Comparison of ENCODE assay signal across 18 cellular contexts in genomic region chr6:161223646-161224045, GRCh38. TPM values are rescaled to one million over a fixed set of nuclear protein-coding genes. Genes with fewer than 3 reads are reported as not detected.
DNase-seq lines count a peak whose midpoint lies in the region; ATAC-seq and TF ChIP-seq lines count a peak whose summit lies in the region.
"Had no signal": no experiment of that assay in that cellular context is flagged by ENCODE, and none has a peak within 500 bp of the region (broad histone marks: within the 10 kb centered on the region; RNA-seq: fewer than 3 reads in every experiment).

No MANE protein-coding gene starts in this region.

- peaks cover 8% of the 10 kb centered on the region for H3K4me1 ChIP-seq in osteoblast (ENCODE audit: insufficient read depth, low read length)
- H3K4me1 ChIP-seq in esophagus squamous epithelium = peaks cover 0 to 33% (median 15%) of the 10 kb centered on the region in 3 donors

- no peaks in the 10 kb centered on the region for H3K27me3 Mint-ChIP-seq in T-helper 1 cell treated with Interleukin-12 subunit alpha and Interleukin-12 subunit beta and Interleukin-4 antibody, amounts not matched to agents 30 μg/mL and 1 μg/mL, for 36 hours (ENCODE audit: low read depth)
- no peaks in the 10 kb centered on the region for H3K27me3 Mint-ChIP-seq in activated T-helper 1 cell treated with anti-CD3 and anti-CD28 coated beads, Interleukin-12 subunit alpha, Interleukin-12 subunit beta, Interleukin-2, Interleukin-4 antibody, amounts not matched to agents 30 ng/mL and 10 ng/mL and 1 ng/mL, durations not matched to agents 14 hours and 24 hours and 36 hours (ENCODE audit: insufficient read depth)

- H3K4me3 Mint-ChIP-seq in T-helper 1 cell treated with Interleukin-12 subunit alpha and Interleukin-12 subunit beta and Interleukin-4 antibody, amounts not matched to agents 30 μg/mL and 1 μg/mL, for 36 hours = peak overlapping the region; percentile 25
- peak overlapping the region; percentile 29 for H3K4me3 Mint-ChIP-seq in activated T-helper 1 cell treated with anti-CD3 and anti-CD28 coated beads, Interleukin-12 subunit alpha, Interleukin-12 subunit beta, Interleukin-2, Interleukin-4 antibody, amounts not matched to agents 30 ng/mL and 10 ng/mL and 1 ng/mL, durations not matched to agents 14 hours and 24 hours and 36 hours
- no peak overlapping the region for H3K4me3 Mint-ChIP-seq in stimulated activated effector memory CD8-positive, alpha-beta T cell treated with anti-CD3 and anti-CD28 coated beads, Interleukin-12 subunit alpha, Interleukin-12 subunit beta, amount 100 ng/mL, for 72 hours
- H3K4me3 Mint-ChIP-seq: CD14-positive monocyte; CD8-positive, alpha-beta T cell had no signal

- H3K4me3 ChIP-seq in osteoblast (ENCODE audit: insufficient read depth, low read length) (no peak overlapping the region), esophagus squamous epithelium (no peak overlapping the region)
- H3K4me3 ChIP-seq: GM23248 had no signal

- H3K4me1 Mint-ChIP-seq in T-helper 1 cell treated with Interleukin-12 subunit alpha and Interleukin-12 subunit beta and Interleukin-4 antibody, amounts not matched to agents 30 μg/mL and 1 μg/mL, for 36 hours (ENCODE audit: low read depth) = peaks cover 52% of the 10 kb centered on the region
- H3K4me1 Mint-ChIP-seq in activated T-helper 1 cell treated with anti-CD3 and anti-CD28 coated beads, Interleukin-12 subunit alpha, Interleukin-12 subunit beta, Interleukin-2, Interleukin-4 antibody, amounts not matched to agents 30 ng/mL and 10 ng/mL and 1 ng/mL, durations not matched to agents 14 hours and 24 hours and 36 hours (ENCODE audit: low read depth) = peaks cover 54% of the 10 kb centered on the region
- H3K4me1 Mint-ChIP-seq in stimulated activated effector memory CD8-positive, alpha-beta T cell treated with anti-CD3 and anti-CD28 coated beads, Interleukin-12 subunit alpha, Interleukin-12 subunit beta, amount 100 ng/mL, for 72 hours = peaks cover 58% of the 10 kb centered on the region

- H2AFZ ChIP-seq in osteoblast (ENCODE audit: low read length) = no peak overlapping the region
- H2AFZ ChIP-seq: GM23248 had no signal

- ATAC-seq in esophagus mucosa = peak; percentile 24
- ATAC-seq in stimulated activated effector memory CD8-positive, alpha-beta T cell treated with anti-CD3 and anti-CD28 coated beads, Interleukin-12 subunit alpha, Interleukin-12 subunit beta, amount 100 ng/mL, for 72 hours = peak; percentile 17
- no peak for ATAC-seq in GM21528 (IDR thresholded peaks at IDR 0.05; ENCODE audit: low FRiP score, unreplicated experiment)
- ATAC-seq: CD8-positive, alpha-beta T cell; HCT116; HepG2 had no signal

- DNase-seq in T-helper 1 cell (no peak), osteoblast (ENCODE audit: insufficient read length, low spot score, missing footprints) (no peak), esophagus squamous epithelium (lab: John Stamatoyannopoulos, UW) (no peak)
- no peak for DNase-seq in activated T-helper 1 cell treated with anti-CD3 and anti-CD28 coated beads, Interleukin-12 subunit alpha, Interleukin-12 subunit beta, Interleukin-2, Interleukin-4 antibody, amounts not matched to agents 30 ng/mL and 10 ng/mL and 1 ng/mL, durations not matched to agents 14 hours and 24 hours and 36 hours (ENCODE audit: low spot score)
- no peak for DNase-seq in stimulated activated effector memory CD8-positive, alpha-beta T cell treated with anti-CD3 and anti-CD28 coated beads, Interleukin-12 subunit alpha, Interleukin-12 subunit beta, amount 100 ng/mL, for 72 hours (ENCODE audit: low spot score in 2 of 2)
- DNase-seq: CD8-positive, alpha-beta T cell; COR-L47; DMS153; DMS79 treated with DMSO at 0.1 percent for 48 hours; GDM1; GM23248 had no signal

- 79 to 84% methylated on average over 3 of the region's 3 CpGs for WGBS in esophagus squamous epithelium, 2 donors

- peak overlapping the region; percentile 42 for H3K27ac Mint-ChIP-seq in T-helper 1 cell treated with Interleukin-12 subunit alpha and Interleukin-12 subunit beta and Interleukin-4 antibody, amounts not matched to agents 30 μg/mL and 1 μg/mL, for 36 hours
- no peak overlapping the region for H3K27ac Mint-ChIP-seq in activated T-helper 1 cell treated with anti-CD3 and anti-CD28 coated beads, Interleukin-12 subunit alpha, Interleukin-12 subunit beta, Interleukin-2, Interleukin-4 antibody, amounts not matched to agents 30 ng/mL and 10 ng/mL and 1 ng/mL, durations not matched to agents 14 hours and 24 hours and 36 hours
- peak overlapping the region; percentile 20 for H3K27ac Mint-ChIP-seq in stimulated activated effector memory CD8-positive, alpha-beta T cell treated with anti-CD3 and anti-CD28 coated beads, Interleukin-12 subunit alpha, Interleukin-12 subunit beta, amount 100 ng/mL, for 72 hours
- H3K27ac Mint-ChIP-seq: CD14-positive monocyte; CD8-positive, alpha-beta T cell had no signal

- H3K36me3 ChIP-seq in osteoblast (ENCODE audit: insufficient read depth, low read length) = no peaks in the 10 kb centered on the region
- H3K36me3 ChIP-seq in esophagus squamous epithelium = peaks cover 0 to 4% (median 0%) of the 10 kb centered on the region in 3 donors

- no peak for TF ChIP-seq POLR2A in esophagus squamous epithelium (IDR thresholded peaks at IDR 0.05)

- H4K20me1 ChIP-seq in osteoblast (ENCODE audit: insufficient read depth, low read length) = no peaks in the 10 kb centered on the region

- peaks cover 3% of the 10 kb centered on the region for H3K79me2 ChIP-seq in osteoblast (ENCODE audit: insufficient read depth, low read length)

- H3K9me3 ChIP-seq in osteoblast (ENCODE audit: low read depth, low read length) (no peaks in the 10 kb centered on the region), esophagus squamous epithelium (no peaks in the 10 kb centered on the region)

- H3K36me3 Mint-ChIP-seq in T-helper 1 cell treated with Interleukin-12 subunit alpha and Interleukin-12 subunit beta and Interleukin-4 antibody, amounts not matched to agents 30 μg/mL and 1 μg/mL, for 36 hours (ENCODE audit: low read depth) = peaks cover 24% of the 10 kb centered on the region
- H3K36me3 Mint-ChIP-seq in activated T-helper 1 cell treated with anti-CD3 and anti-CD28 coated beads, Interleukin-12 subunit alpha, Interleukin-12 subunit beta, Interleukin-2, Interleukin-4 antibody, amounts not matched to agents 30 ng/mL and 10 ng/mL and 1 ng/mL, durations not matched to agents 14 hours and 24 hours and 36 hours (ENCODE audit: low read depth) = peaks cover 10% of the 10 kb centered on the region
- peaks cover 15% of the 10 kb centered on the region for H3K36me3 Mint-ChIP-seq in stimulated activated effector memory CD8-positive, alpha-beta T cell treated with anti-CD3 and anti-CD28 coated beads, Interleukin-12 subunit alpha, Interleukin-12 subunit beta, amount 100 ng/mL, for 72 hours
- H3K36me3 Mint-ChIP-seq: CD8-positive, alpha-beta T cell had no signal

- H3K9me3 Mint-ChIP-seq in T-helper 1 cell treated with Interleukin-12 subunit alpha and Interleukin-12 subunit beta and Interleukin-4 antibody, amounts not matched to agents 30 μg/mL and 1 μg/mL, for 36 hours = peaks cover 5% of the 10 kb centered on the region
- peaks cover 5% of the 10 kb centered on the region for H3K9me3 Mint-ChIP-seq in activated T-helper 1 cell treated with anti-CD3 and anti-CD28 coated beads, Interleukin-12 subunit alpha, Interleukin-12 subunit beta, Interleukin-2, Interleukin-4 antibody, amounts not matched to agents 30 ng/mL and 10 ng/mL and 1 ng/mL, durations not matched to agents 14 hours and 24 hours and 36 hours
- peaks cover 4% of the 10 kb centered on the region for H3K9me3 Mint-ChIP-seq in stimulated activated effector memory CD8-positive, alpha-beta T cell treated with anti-CD3 and anti-CD28 coated beads, Interleukin-12 subunit alpha, Interleukin-12 subunit beta, amount 100 ng/mL, for 72 hours
- H3K9me3 Mint-ChIP-seq: CD8-positive, alpha-beta T cell had no signal

- H3K27ac ChIP-seq in osteoblast (ENCODE audit: low read depth, low read length) (no peak overlapping the region), esophagus squamous epithelium (peak overlapping the region in 2 of 4 donors; percentile 51 to 53)
- H3K27ac ChIP-seq: 22Rv1, GM23248 had no signal

- intact Hi-C loops in activated T-helper 1 cell treated with anti-CD3 and anti-CD28 coated beads, Interleukin-12 subunit alpha, Interleukin-12 subunit beta, Interleukin-2, Interleukin-4 antibody, amounts not matched to agents 30 ng/mL and 10 ng/mL and 1 ng/mL, durations not matched to agents 14 hours and 24 hours and 36 hours (cut with micrococcal nuclease) = no loop called here
- intact Hi-C loops in esophagus squamous epithelium (cut with DNase I) = no loop called here

- no peak overlapping the region for H3K4me2 ChIP-seq in osteoblast (ENCODE audit: insufficient read depth, low read length)

- TF ChIP-seq CTCF in osteoblast (IDR thresholded peaks at IDR 0.05; ENCODE audit: extremely low read depth, low read depth, low read length) (no peak), esophagus squamous epithelium (IDR thresholded peaks at IDR 0.05) (no peak)

- H3K27me3 ChIP-seq in osteoblast (ENCODE audit: insufficient read depth, low read length) (no peaks in the 10 kb centered on the region), esophagus squamous epithelium (no peaks in the 10 kb centered on the region)

RNA-seq across cellular contexts. Expression of gene AGPAT4, which starts 50.2 kb away (rescaled TPM):
- total RNA-seq in activated T-helper 1 cell treated with anti-CD3 and anti-CD28 coated beads, Interleukin-12 subunit alpha, Interleukin-12 subunit beta, Interleukin-2, Interleukin-4 antibody, amounts not matched to agents 30 ng/mL and 10 ng/mL and 1 ng/mL, durations not matched to agents 14 hours and 24 hours and 36 hours = 7.8 and 8.6 TPM in 2 replicates
- total RNA-seq in esophagus mucosa (9.6 TPM), osteoblast (13.8 and 16.8 TPM in 2 replicates), esophagus squamous epithelium (10 to 100 TPM in 1 of 4 donors, 1 to 10 TPM in 3; 1.0 to 17.4 (median 6.4) TPM)
